In the genomic region with DNA sequence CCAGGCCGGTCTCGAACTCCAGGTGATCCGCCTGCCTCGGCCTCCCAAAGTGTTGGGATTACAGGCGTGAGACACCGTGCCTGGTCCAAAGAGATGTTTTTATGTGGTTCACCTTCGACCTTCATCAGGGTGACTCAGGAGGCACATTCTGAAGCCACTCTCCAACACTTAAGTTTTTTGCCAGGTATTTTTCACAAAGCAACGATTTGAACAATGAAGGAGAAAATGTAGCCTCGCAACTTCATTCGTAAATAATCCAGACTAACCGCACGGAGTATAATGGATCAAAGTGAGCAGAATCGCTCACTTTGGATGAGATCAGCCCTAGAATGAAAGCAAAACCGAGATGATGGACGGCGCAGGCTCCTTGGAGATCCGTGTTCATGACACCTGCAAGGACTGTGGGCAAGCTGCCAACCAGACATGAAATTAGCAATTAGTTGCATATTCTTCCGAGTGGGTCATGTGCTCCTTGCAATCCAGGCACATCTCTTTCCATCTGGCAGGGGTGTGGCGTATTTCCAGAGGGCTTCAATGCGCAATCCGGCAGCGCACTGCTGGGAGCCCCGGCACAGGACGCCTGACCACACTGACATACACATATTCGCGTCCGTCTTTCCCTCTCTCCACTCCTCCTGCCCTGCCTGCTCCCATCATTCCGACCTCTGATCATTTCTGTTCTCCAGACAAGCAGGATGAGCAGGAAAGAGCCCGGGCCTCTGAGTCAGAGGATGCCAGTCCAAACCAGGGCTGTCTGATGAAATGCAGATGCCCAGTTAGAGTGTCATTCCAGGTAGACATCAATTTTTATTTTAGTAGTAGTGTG, we compare ENCODE assay signal across 19 cellular contexts.
DNase-seq lines count a peak whose midpoint lies in the region; ATAC-seq and TF ChIP-seq lines count a peak whose summit lies in the region.
"Had no signal": no experiment of that assay in that cellular context is flagged by ENCODE, and none has a peak within 500 bp of the region (broad histone marks: within the 10 kb centered on the region; RNA-seq: fewer than 3 reads in every experiment).

No MANE protein-coding gene starts in this region.

- H3K36me3 Mint-ChIP-seq in GM23338 (ENCODE audit: low read depth), result no peaks in the 10 kb centered on the region
- H3K36me3 Mint-ChIP-seq: activated naive CD8-positive, alpha-beta T cell had no signal

- H3K4me3 ChIP-seq in GM23338, result no peak overlapping the region
- H3K4me3 ChIP-seq: GM12878, prostate gland had no signal

- H3K4me1 ChIP-seq in GM23338 (ENCODE audit: insufficient read depth), result no peaks in the 10 kb centered on the region
- H3K4me1 ChIP-seq: prostate gland had no signal

- H3K36me3 ChIP-seq in GM23338 (ENCODE audit: insufficient read depth), result no peaks in the 10 kb centered on the region
- H3K36me3 ChIP-seq: prostate gland had no signal

- peak overlapping the region; percentile 87 for H2AFZ ChIP-seq in GM23338

- H3K9me3 Mint-ChIP-seq in GM23338, result no peaks in the 10 kb centered on the region
- H3K9me3 Mint-ChIP-seq: endodermal cell had no signal

- H3K4me2 ChIP-seq in GM23338, result no peak overlapping the region

- H3F3A ChIP-seq in GM23338 (replicated peaks; ENCODE audit: low read depth), result no peaks in the 10 kb centered on the region

- no peak overlapping the region for H3K4me3 Mint-ChIP-seq in GM23338
- H3K4me3 Mint-ChIP-seq: activated naive CD8-positive, alpha-beta T cell; endodermal cell had no signal

- peak; percentile 28 for DNase-seq in AG08395 (ENCODE audit: low spot score)
- DNase-seq in GM23338 (ENCODE audit: low spot score), result no peak
- peak; percentile 37 for DNase-seq in NCI-H524 treated with DMSO at 0.1 percent for 48 hours (lab: John Stamatoyannopoulos, UW)
- DNase-seq in epithelial cell of prostate (ENCODE audit: low read depth, low spot score), result no peak
- DNase-seq in dedifferentiated amniotic fluid mesenchymal stem cell (ENCODE audit: extremely low spot score), result no peak
- DNase-seq: activated CD8-positive, alpha-beta memory T cell treated with anti-CD3 and anti-CD28 coated beads, Interleukin-2, amount 50 U/mL, for 4 hours; DND-41; endodermal cell; head of caudate nucleus; left cardiac atrium; NCI-H2081 treated with DMSO at 0.1 percent for 48 hours; stimulated activated CD4-positive, alpha-beta T cell treated with anti-CD3 and anti-CD28 coated beads, Interleukin-15, amount 100 ng/mL, for 24 hours; T-helper 1 cell had no signal

- H4K20me1 ChIP-seq in GM23338 (replicated peaks; ENCODE audit: insufficient read depth), result no peaks in the 10 kb centered on the region

- 0 out of 2 replicates have a peak, but pooled peaks cover 4% of the 10 kb centered on the region for H3K9me2 ChIP-seq in GM23338 (ENCODE audit: insufficient read depth)

- H3K27me3 Mint-ChIP-seq in GM23338 (ENCODE audit: insufficient read depth, low read depth, poor library complexity), result peaks cover 8% of the 10 kb centered on the region

- no peak for TF ChIP-seq CTCF in GM23338 (conservative IDR thresholded peaks at IDR 0.05; ENCODE audit: low read depth in 2 of 2)

- no peak overlapping the region for H3K27ac ChIP-seq in GM23338 (ENCODE audit: low read depth)
- peak overlapping the region; percentile 66 for H3K27ac ChIP-seq in epithelial cell of prostate
- H3K27ac ChIP-seq: prostate gland had no signal

- H3K27ac Mint-ChIP-seq in GM23338, result peak overlapping the region; percentile 48; the same call in 1 of the 2 replicates
- H3K27ac Mint-ChIP-seq: activated naive CD8-positive, alpha-beta T cell; endodermal cell had no signal

- H3K4me1 Mint-ChIP-seq in GM23338, result peaks cover 6% of the 10 kb centered on the region

- no peaks in the 10 kb centered on the region for H3K27me3 ChIP-seq in GM23338 (ENCODE audit: insufficient read depth)

- H3K79me2 ChIP-seq in GM23338 (replicated peaks; ENCODE audit: insufficient read depth), result no peaks in the 10 kb centered on the region

- ATAC-seq in GM23338 (no peak), GM19467 (IDR thresholded peaks at IDR 0.05; ENCODE audit: unreplicated experiment) (no peak), HG03097 (IDR thresholded peaks at IDR 0.05; ENCODE audit: low FRiP score, unreplicated experiment) (no peak), HG03135 (IDR thresholded peaks at IDR 0.05; ENCODE audit: unreplicated experiment) (no peak)
- ATAC-seq: GM12878, left cardiac atrium had no signal

TF ChIP-seq in GM23338, 12 proteins besides CTCF, POLR2A, EP300 and RAD21 (continues in another document):
- TF ChIP-seq EZH2phosphoT487 (IDR thresholded peaks at IDR 0.05; ENCODE audit: unreplicated experiment) (no peak), ZNF331 (CRISPR knock-in tag; IDR thresholded peaks at IDR 0.05; ENCODE audit: low read depth) (no peak), CREB1 (CRISPR knock-in tag; IDR thresholded peaks at IDR 0.05; ENCODE audit: low read depth) (no peak), NANOG (IDR thresholded peaks at IDR 0.05; ENCODE audit: borderline replicate concordance) (no peak), STAT1 (IDR thresholded peaks at IDR 0.05; ENCODE audit: unreplicated experiment) (no peak), JUNB (IDR thresholded peaks at IDR 0.05; ENCODE audit: unreplicated experiment) (no peak)
- TF ChIP-seq, protein P1, sequence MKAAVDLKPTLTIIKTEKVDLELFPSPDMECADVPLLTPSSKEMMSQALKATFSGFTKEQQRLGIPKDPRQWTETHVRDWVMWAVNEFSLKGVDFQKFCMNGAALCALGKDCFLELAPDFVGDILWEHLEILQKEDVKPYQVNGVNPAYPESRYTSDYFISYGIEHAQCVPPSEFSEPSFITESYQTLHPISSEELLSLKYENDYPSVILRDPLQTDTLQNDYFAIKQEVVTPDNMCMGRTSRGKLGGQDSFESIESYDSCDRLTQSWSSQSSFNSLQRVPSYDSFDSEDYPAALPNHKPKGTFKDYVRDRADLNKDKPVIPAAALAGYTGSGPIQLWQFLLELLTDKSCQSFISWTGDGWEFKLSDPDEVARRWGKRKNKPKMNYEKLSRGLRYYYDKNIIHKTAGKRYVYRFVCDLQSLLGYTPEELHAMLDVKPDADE (IDR thresholded peaks at IDR 0.05), result no peak
- TF ChIP-seq, protein P2, sequence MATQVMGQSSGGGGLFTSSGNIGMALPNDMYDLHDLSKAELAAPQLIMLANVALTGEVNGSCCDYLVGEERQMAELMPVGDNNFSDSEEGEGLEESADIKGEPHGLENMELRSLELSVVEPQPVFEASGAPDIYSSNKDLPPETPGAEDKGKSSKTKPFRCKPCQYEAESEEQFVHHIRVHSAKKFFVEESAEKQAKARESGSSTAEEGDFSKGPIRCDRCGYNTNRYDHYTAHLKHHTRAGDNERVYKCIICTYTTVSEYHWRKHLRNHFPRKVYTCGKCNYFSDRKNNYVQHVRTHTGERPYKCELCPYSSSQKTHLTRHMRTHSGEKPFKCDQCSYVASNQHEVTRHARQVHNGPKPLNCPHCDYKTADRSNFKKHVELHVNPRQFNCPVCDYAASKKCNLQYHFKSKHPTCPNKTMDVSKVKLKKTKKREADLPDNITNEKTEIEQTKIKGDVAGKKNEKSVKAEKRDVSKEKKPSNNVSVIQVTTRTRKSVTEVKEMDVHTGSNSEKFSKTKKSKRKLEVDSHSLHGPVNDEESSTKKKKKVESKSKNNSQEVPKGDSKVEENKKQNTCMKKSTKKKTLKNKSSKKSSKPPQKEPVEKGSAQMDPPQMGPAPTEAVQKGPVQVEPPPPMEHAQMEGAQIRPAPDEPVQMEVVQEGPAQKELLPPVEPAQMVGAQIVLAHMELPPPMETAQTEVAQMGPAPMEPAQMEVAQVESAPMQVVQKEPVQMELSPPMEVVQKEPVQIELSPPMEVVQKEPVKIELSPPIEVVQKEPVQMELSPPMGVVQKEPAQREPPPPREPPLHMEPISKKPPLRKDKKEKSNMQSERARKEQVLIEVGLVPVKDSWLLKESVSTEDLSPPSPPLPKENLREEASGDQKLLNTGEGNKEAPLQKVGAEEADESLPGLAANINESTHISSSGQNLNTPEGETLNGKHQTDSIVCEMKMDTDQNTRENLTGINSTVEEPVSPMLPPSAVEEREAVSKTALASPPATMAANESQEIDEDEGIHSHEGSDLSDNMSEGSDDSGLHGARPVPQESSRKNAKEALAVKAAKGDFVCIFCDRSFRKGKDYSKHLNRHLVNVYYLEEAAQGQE (IDR thresholded peaks at IDR 0.05; ENCODE audit: unreplicated experiment), result no peak

Comparison
In these comparisons a context has a peak if more than half of its experiments do, and no peak if none do; other contexts are left out.
1. DNase-seq: peak in AG08395 (single experiment) and NCI-H524 treated with DMSO at 0.1 percent for 48 hours (single experiment); none in GM23338 (single experiment), epithelial cell of prostate (single experiment) and dedifferentiated amniotic fluid mesenchymal stem cell (single experiment).